ENCODE assay signal across 8 cellular contexts in the genomic region with DNA sequence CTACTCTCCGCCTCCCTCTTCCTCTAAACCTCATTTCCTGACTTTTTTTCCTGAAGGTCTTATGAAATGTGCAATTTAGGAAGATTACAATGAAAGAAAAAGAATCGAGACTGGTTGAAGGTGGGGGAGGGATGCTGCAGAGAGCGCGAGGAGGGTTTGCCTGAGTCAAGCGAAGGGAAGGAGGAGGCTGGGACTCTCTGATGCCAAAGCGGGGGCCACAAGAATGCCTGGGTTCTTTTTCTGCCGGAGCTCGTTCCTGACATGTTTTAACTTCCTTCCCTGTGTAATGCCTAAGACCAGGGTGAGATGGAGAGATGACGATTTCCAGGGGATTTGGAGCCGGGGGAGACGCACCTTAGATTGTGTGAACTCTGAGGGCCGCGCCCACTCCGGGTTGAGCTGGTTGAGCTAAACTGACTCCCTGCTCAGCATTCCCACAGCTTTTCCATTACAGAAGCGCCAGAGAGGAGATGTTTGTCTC.
DNase-seq lines count a peak whose midpoint lies in the region; ATAC-seq and TF ChIP-seq lines count a peak whose summit lies in the region.

No MANE protein-coding gene starts in this region.

- H3K4me3 Mint-ChIP-seq in GM23338 = peak overlapping the region; percentile 75

- H3K4me2 ChIP-seq in GM23338 (peak overlapping the region; percentile 95), mammary epithelial cell (ENCODE audit: insufficient read depth, low read depth, low read length) (no peak overlapping the region), skeletal muscle satellite cell (ENCODE audit: low read length) (peak overlapping the region; percentile 90)

- no TSS peak for BruUV-seq in mammary epithelial cell (replicated peaks; lab: Mats Ljungman, UMichigan)

- H3K9me2 ChIP-seq in GM23338 (ENCODE audit: insufficient read depth) = peaks cover 4% of the 10 kb centered on the region; the same call in 1 of the 2 replicates

- H3K27ac ChIP-seq in GM23338 (ENCODE audit: low read depth) (no peak overlapping the region), mammary epithelial cell (ENCODE audit: insufficient read depth, low read depth, low read length) (no peak overlapping the region)

- peaks cover 9% of the 10 kb centered on the region for H3K9me3 Mint-ChIP-seq in GM23338

- H3K9me3 ChIP-seq in mammary epithelial cell (replicated peaks; ENCODE audit: insufficient read depth, low read length) (no peaks in the 10 kb centered on the region), skeletal muscle satellite cell (replicated peaks; ENCODE audit: low read length) (no peaks in the 10 kb centered on the region)

- H3K4me3 ChIP-seq in GM23338 (peak overlapping the region; percentile 72), mammary epithelial cell (replicated peaks in 1 of 3; ENCODE audit: insufficient read depth in 1 of 3, low read depth in 2 of 3, low read length in 3 of 3) (no peak overlapping the region), skeletal muscle satellite cell (ENCODE audit: low read length) (peak overlapping the region; percentile 68)

- H4K20me1 ChIP-seq in GM23338 (replicated peaks; ENCODE audit: insufficient read depth) (no peaks in the 10 kb centered on the region), mammary epithelial cell (ENCODE audit: insufficient read depth, low read length) (no peaks in the 10 kb centered on the region)

- dilution Hi-C loops in mammary epithelial cell (cut with HindIII; ENCODE audit: low sequenced_read_pairs) = no loop called here

- in situ Hi-C loops in mammary epithelial cell (cut with MboI; ENCODE audit: low sequenced_read_pairs in 2 of 2) = no loop called here

- intact Hi-C loops in mammary epithelial cell (cut with micrococcal nuclease) = no loop called here

- H2AFZ ChIP-seq in GM23338 (peak overlapping the region; percentile 98), mammary epithelial cell (ENCODE audit: low read depth, low read length) (peak overlapping the region; percentile 86)

- H3K27me3 Mint-ChIP-seq in GM23338 (ENCODE audit: insufficient read depth, low read depth, poor library complexity) = peaks cover 14% of the 10 kb centered on the region

- peaks cover 11% of the 10 kb centered on the region; the same call in 1 of the 2 replicates for H3K4me1 ChIP-seq in GM23338 (ENCODE audit: insufficient read depth)
- peaks cover 8% of the 10 kb centered on the region for H3K4me1 ChIP-seq in mammary epithelial cell (ENCODE audit: insufficient read depth, low read length)
- peaks cover 14% of the 10 kb centered on the region for H3K4me1 ChIP-seq in skeletal muscle satellite cell (ENCODE audit: control insufficient read depth, insufficient read depth, low read length)

- no peaks in the 10 kb centered on the region for H3F3A ChIP-seq in GM23338 (replicated peaks; ENCODE audit: low read depth)

- peaks cover 5% of the 10 kb centered on the region; the same call in 1 of the 3 replicates for H3K36me3 Mint-ChIP-seq in GM23338 (ENCODE audit: low read depth)

- TF ChIP-seq CTCF in GM23338 (conservative IDR thresholded peaks at IDR 0.05; ENCODE audit: low read depth in 2 of 2) (no peak), mammary epithelial cell (conservative IDR thresholded peaks at IDR 0.05 in 1 of 2, IDR thresholded peaks at IDR 0.05 in 1 of 2; ENCODE audit: extremely low read depth in 1 of 2, insufficient read depth in 1 of 2, low read depth in 1 of 2, low read length in 2 of 2) (no peak)

- peak; percentile 59 for ATAC-seq in GM23338
- no peak for ATAC-seq in GM18870 (IDR thresholded peaks at IDR 0.05; ENCODE audit: unreplicated experiment)
- no peak for ATAC-seq in HG03159 (IDR thresholded peaks at IDR 0.05; ENCODE audit: unreplicated experiment)

- H3K79me2 ChIP-seq in GM23338 (replicated peaks; ENCODE audit: insufficient read depth) = no peaks in the 10 kb centered on the region
- H3K79me2 ChIP-seq in mammary epithelial cell (ENCODE audit: insufficient read depth, low read length) = no peaks in the 10 kb centered on the region

- no peak overlapping the region for H3K27ac Mint-ChIP-seq in GM23338

- H3K36me3 ChIP-seq in GM23338 (ENCODE audit: insufficient read depth) = no peaks in the 10 kb centered on the region
- H3K36me3 ChIP-seq in mammary epithelial cell (ENCODE audit: insufficient read depth, low read length) = no peaks in the 10 kb centered on the region
- no peaks in the 10 kb centered on the region for H3K36me3 ChIP-seq in skeletal muscle satellite cell (ENCODE audit: insufficient read depth, low read length)

- no peak overlapping the region for H3K9ac ChIP-seq in mammary epithelial cell (ENCODE audit: insufficient read depth, low read length)
- H3K9ac ChIP-seq in skeletal muscle satellite cell (ENCODE audit: low read depth, low read length) = peak overlapping the region; percentile 73

- DNase-seq in GM23338 (ENCODE audit: low spot score) = peak; percentile 64
- DNase-seq in mammary epithelial cell = no peak
- DNase-seq in iPS-NIHi7 (ENCODE audit: extremely low spot score) = peak; percentile 34
- no peak for DNase-seq in NCI-H2171 (lab: John Stamatoyannopoulos, UW)
- DNase-seq in HUDEP-2 (lab: John Stamatoyannopoulos, UW; ENCODE audit: unreplicated experiment in 76 of 76) = no peak

- WGBS in mammary epithelial cell (ENCODE audit: low coverage, missing lambda C conversion rate) = 17% methylated on average over 13 of the region's 15 CpGs

- H3K27me3 ChIP-seq in GM23338 (ENCODE audit: insufficient read depth) (peaks cover 17% of the 10 kb centered on the region), mammary epithelial cell (ENCODE audit: insufficient read depth, low read length) (no peaks in the 10 kb centered on the region), skeletal muscle satellite cell (ENCODE audit: control insufficient read depth, insufficient read depth, low read length) (no peaks in the 10 kb centered on the region)

- peaks cover 8% of the 10 kb centered on the region for H3K4me1 Mint-ChIP-seq in GM23338

- CTCF ChIA-PET in mammary epithelial cell (lab: Charles Lee; ENCODE audit: low non-redundant PET) = no interaction called here

TF ChIP-seq in GM23338, 12 proteins besides CTCF, POLR2A, EP300 and RAD21:
- TF ChIP-seq ETS1 (IDR thresholded peaks at IDR 0.05) (no peak), CREB1 (CRISPR knock-in tag; IDR thresholded peaks at IDR 0.05; ENCODE audit: low read depth) (0 out of 2 replicates have a peak, but pooled peaks have one; percentile 15)

Comparison
In these comparisons a context has a peak if more than half of its experiments do, and no peak if none do; other contexts are left out.
1. DNase-seq: peak in GM23338 (single experiment) and iPS-NIHi7 (single experiment); none in mammary epithelial cell (single experiment), NCI-H2171 (single experiment) and HUDEP-2 (0 of 76).
2. H3K4me3 ChIP-seq: peak in GM23338 (single experiment) and skeletal muscle satellite cell (single experiment); none in mammary epithelial cell (0 of 3).